ENCODE assay signal across 36 cellular contexts in genomic region chr10:63169624-63170023, GRCh38. TPM values are rescaled to one million over a fixed set of nuclear protein-coding genes. Genes with fewer than 3 reads are reported as not detected.
DNase-seq lines count a peak whose midpoint lies in the region; ATAC-seq, FAIRE-seq and TF ChIP-seq lines count a peak whose summit lies in the region.
"Had no signal": no experiment of that assay in that cellular context is flagged by ENCODE, and none has a peak within 500 bp of the region (broad histone marks: within the 10 kb centered on the region; RNA-seq: fewer than 3 reads in every experiment).

No MANE protein-coding gene starts in this region.

- no peak for DNase-seq in activated CD4-positive, alpha-beta memory T cell treated with anti-CD3 and anti-CD28 coated beads, Interleukin-2, amount 10 ng/mL, durations not matched to agents 7 days and 5 days
- DNase-seq in activated CD4-positive, alpha-beta memory T cell treated with anti-CD3 and anti-CD28 coated beads for 36 hours = no peak
- DNase-seq in H54 (ENCODE audit: insufficient read length, low spot score) (no peak), esophagus muscularis mucosa (ENCODE audit: extremely low spot score) (no peak), smooth muscle cell (lab: John Stamatoyannopoulos, UW; ENCODE audit: unreplicated experiment) (no peak), aorta (no peak)
- DNase-seq in central memory CD4-positive, alpha-beta T cell = no peak
- DNase-seq: activated CD4-positive, alpha-beta T cell treated with anti-CD3 and anti-CD28 coated beads, Interleukin-2, amount 10 ng/mL, durations not matched to agents 7 days and 5 days; activated CD8-positive, alpha-beta memory T cell treated with anti-CD3 and anti-CD28 coated beads, Interleukin-2, amount 10 ng/mL, durations not matched to agents 7 days and 5 days; activated naive CD4-positive, alpha-beta T cell; activated T-cell treated with anti-CD3 and anti-CD28 coated beads, Interleukin-2, amount 50 U/mL, for 48 hours; AML-193; CD8-positive, alpha-beta T cell; effector memory CD4-positive, alpha-beta T cell; EL; glutamatergic neuron; H7; left lung; mesendoderm; NCI-H1092; NCI-H1694 treated with DMSO at 0.1 percent for 48 hours; NCI-H446; occipital lobe; psoas muscle; SIG-M5; stimulated activated naive B cell treated with anti-CD40 and anti-IgM and Interleukin-4, amounts not matched to agents 10 μg/mL and 1 μg/mL and 100 μg/mL, for 72 hours; SW 1271; T-helper 9 cell; upper lobe of right lung had no signal

- H3K9me3 Mint-ChIP-seq in activated CD4-positive, alpha-beta memory T cell treated with anti-CD3 and anti-CD28 coated beads, Interleukin-2, amount 10 ng/mL, durations not matched to agents 7 days and 5 days = no peaks in the 10 kb centered on the region
- no peaks in the 10 kb centered on the region for H3K9me3 Mint-ChIP-seq in activated CD4-positive, alpha-beta memory T cell treated with anti-CD3 and anti-CD28 coated beads for 36 hours
- H3K9me3 Mint-ChIP-seq: CD8-positive, alpha-beta T cell; stimulated activated naive B cell treated with anti-CD40 and anti-IgM and Interleukin-4, amounts not matched to agents 10 μg/mL and 1 μg/mL and 100 μg/mL, for 72 hours had no signal

- H4K20me1 ChIP-seq in smooth muscle cell (ENCODE audit: low read depth) = no peaks in the 10 kb centered on the region

- peaks cover 11 to 44% (median 39%) of the 10 kb centered on the region in 4 donors for H3K4me1 ChIP-seq in esophagus muscularis mucosa
- no peaks in the 10 kb centered on the region for H3K4me1 ChIP-seq in smooth muscle cell (ENCODE audit: low read depth)
- H3K4me1 ChIP-seq in aorta (ENCODE audit: control insufficient read depth in 1 of 2, insufficient read depth in 2 of 2, low read length in 2 of 2) = no peaks in the 10 kb centered on the region
- H3K4me1 ChIP-seq: upper lobe of right lung had no signal

- TF ChIP-seq CTCF in esophagus muscularis mucosa (IDR thresholded peaks at IDR 0.05) (no peak), smooth muscle cell (IDR thresholded peaks at IDR 0.05; ENCODE audit: borderline replicate concordance, insufficient read depth, poor library complexity, severe bottlenecking) (no peak)

- H3K36me3 ChIP-seq in esophagus muscularis mucosa (peaks cover 0 to 44% (median 19%) of the 10 kb centered on the region in 4 donors), smooth muscle cell (ENCODE audit: low read depth) (no peaks in the 10 kb centered on the region), aorta (ENCODE audit: control insufficient read depth in 1 of 2, insufficient read depth in 2 of 2, low read length in 1 of 2) (peaks cover 0 to 3% of the 10 kb centered on the region in 2 donors)

- peaks cover 69% of the 10 kb centered on the region for H3K36me3 Mint-ChIP-seq in activated CD4-positive, alpha-beta memory T cell treated with anti-CD3 and anti-CD28 coated beads, Interleukin-2, amount 10 ng/mL, durations not matched to agents 7 days and 5 days (ENCODE audit: low read depth)
- peaks cover 43% of the 10 kb centered on the region for H3K36me3 Mint-ChIP-seq in activated CD4-positive, alpha-beta memory T cell treated with anti-CD3 and anti-CD28 coated beads for 36 hours

- H3K4me3 Mint-ChIP-seq in activated CD4-positive, alpha-beta memory T cell treated with anti-CD3 and anti-CD28 coated beads, Interleukin-2, amount 10 ng/mL, durations not matched to agents 7 days and 5 days = no peak overlapping the region
- H3K4me3 Mint-ChIP-seq in activated CD4-positive, alpha-beta memory T cell treated with anti-CD3 and anti-CD28 coated beads for 36 hours = no peak overlapping the region
- H3K4me3 Mint-ChIP-seq: activated CD4-positive, alpha-beta T cell treated with anti-CD3 and anti-CD28 coated beads, Interleukin-2, amount 10 ng/mL, durations not matched to agents 7 days and 5 days; activated CD8-positive, alpha-beta memory T cell treated with anti-CD3 and anti-CD28 coated beads, Interleukin-2, amount 10 ng/mL, durations not matched to agents 7 days and 5 days; CD8-positive, alpha-beta T cell; stimulated activated naive B cell treated with anti-CD40 and anti-IgM and Interleukin-4, amounts not matched to agents 10 μg/mL and 1 μg/mL and 100 μg/mL, for 72 hours had no signal

- TF ChIP-seq POLR2A in H54 (IDR thresholded peaks at IDR 0.05; ENCODE audit: low read depth, low read length) (no peak), esophagus muscularis mucosa (IDR thresholded peaks at IDR 0.05; ENCODE audit: low read depth) (no peak)

- H3K27me3 Mint-ChIP-seq in activated CD4-positive, alpha-beta memory T cell treated with anti-CD3 and anti-CD28 coated beads, Interleukin-2, amount 10 ng/mL, durations not matched to agents 7 days and 5 days = no peaks in the 10 kb centered on the region
- no peaks in the 10 kb centered on the region for H3K27me3 Mint-ChIP-seq in activated CD4-positive, alpha-beta memory T cell treated with anti-CD3 and anti-CD28 coated beads for 36 hours
- H3K27me3 Mint-ChIP-seq: activated CD4-positive, alpha-beta T cell treated with anti-CD3 and anti-CD28 coated beads, Interleukin-2, amount 10 ng/mL, durations not matched to agents 7 days and 5 days; activated CD8-positive, alpha-beta memory T cell treated with anti-CD3 and anti-CD28 coated beads, Interleukin-2, amount 10 ng/mL, durations not matched to agents 7 days and 5 days; stimulated activated naive B cell treated with anti-CD40 and anti-IgM and Interleukin-4, amounts not matched to agents 10 μg/mL and 1 μg/mL and 100 μg/mL, for 72 hours had no signal

- H3K27me3 ChIP-seq in esophagus muscularis mucosa (no peaks in the 10 kb centered on the region), smooth muscle cell (ENCODE audit: low read depth) (no peaks in the 10 kb centered on the region), aorta (ENCODE audit: control insufficient read depth in 1 of 2, insufficient read depth in 2 of 2, low read length in 1 of 2) (no peaks in the 10 kb centered on the region)
- H3K27me3 ChIP-seq: left lung, upper lobe of right lung had no signal

- peak; percentile 77 for FAIRE-seq in H54 (lab: Jason Lieb, UNC)
- FAIRE-seq: A204.1, GM18507, islet of Langerhans, K562 had no signal

- no peak overlapping the region for H3K4me2 ChIP-seq in smooth muscle cell

- peaks cover 9% of the 10 kb centered on the region for H3F3A ChIP-seq in smooth muscle cell (ENCODE audit: low read depth)

- POLR2A ChIA-PET in activated CD4-positive, alpha-beta memory T cell treated with anti-CD3 and anti-CD28 coated beads, Interleukin-2, amount 10 ng/mL, durations not matched to agents 7 days and 5 days (lab: Charles Lee) = no interaction called here
- POLR2A ChIA-PET in activated CD4-positive, alpha-beta memory T cell treated with anti-CD3 and anti-CD28 coated beads for 36 hours (lab: Charles Lee) = no interaction called here

- intact Hi-C loops in activated CD4-positive, alpha-beta memory T cell treated with anti-CD3 and anti-CD28 coated beads for 36 hours (cut with micrococcal nuclease) = loop anchor here (5.0 kb wide), 3 partner anchors 317 to 403 kb away; partner anchors contain the start of gene REEP3
- intact Hi-C loops in esophagus muscularis mucosa (cut with DNase I) (loop anchor here (2.0 to 5.0 kb wide), 3 partner anchors 298 to 553 kb away; partner anchors contain the start of gene JMJD1C), aorta (cut with DNase I) (loop anchor here (5.0 to 10.0 kb wide), 4 partner anchors 458 to 648 kb away; no protein-coding TSS in a partner anchor)

- H3K27ac ChIP-seq in esophagus muscularis mucosa (replicated peaks in 1 of 4) (peak overlapping the region in 3 of 4 donors; percentile 15 to 26 (median 21)), smooth muscle cell (ENCODE audit: low read depth) (peak overlapping the region; percentile 30), aorta (ENCODE audit: low read depth in 1 of 2, low read length in 2 of 2) (no peak overlapping the region)
- H3K27ac ChIP-seq: coronary artery, psoas muscle, upper lobe of right lung had no signal

- peak overlapping the region; percentile 28 for H3K27ac Mint-ChIP-seq in activated CD4-positive, alpha-beta memory T cell treated with anti-CD3 and anti-CD28 coated beads, Interleukin-2, amount 10 ng/mL, durations not matched to agents 7 days and 5 days
- no peak overlapping the region for H3K27ac Mint-ChIP-seq in activated CD4-positive, alpha-beta memory T cell treated with anti-CD3 and anti-CD28 coated beads for 36 hours
- H3K27ac Mint-ChIP-seq: activated CD4-positive, alpha-beta T cell treated with anti-CD3 and anti-CD28 coated beads, Interleukin-2, amount 10 ng/mL, durations not matched to agents 7 days and 5 days; CD8-positive, alpha-beta T cell had no signal

- no peaks in the 10 kb centered on the region for H3K9me3 ChIP-seq in esophagus muscularis mucosa
- H3K9me3 ChIP-seq in smooth muscle cell (replicated peaks; ENCODE audit: low read depth) = no peaks in the 10 kb centered on the region
- no peaks in the 10 kb centered on the region for H3K9me3 ChIP-seq in aorta (ENCODE audit: control insufficient read depth, low read length)
- H3K9me3 ChIP-seq: left lung, psoas muscle, upper lobe of right lung had no signal

- 51% methylated on average over 2 of the region's 2 CpGs for WGBS in esophagus muscularis mucosa
- WGBS in smooth muscle cell (ENCODE audit: low lambda C conversion rate) = 51% methylated on average over 2 of the region's 2 CpGs
- 84 to 93% methylated on average over 2 of the region's 2 CpGs for WGBS in aorta, 2 donors

- H3K4me1 Mint-ChIP-seq in activated CD4-positive, alpha-beta memory T cell treated with anti-CD3 and anti-CD28 coated beads, Interleukin-2, amount 10 ng/mL, durations not matched to agents 7 days and 5 days = peaks cover 64% of the 10 kb centered on the region
- H3K4me1 Mint-ChIP-seq in activated CD4-positive, alpha-beta memory T cell treated with anti-CD3 and anti-CD28 coated beads for 36 hours (ENCODE audit: low read depth) = peaks cover 44% of the 10 kb centered on the region

- H3K4me3 ChIP-seq in esophagus muscularis mucosa = no peak overlapping the region
- no peak overlapping the region for H3K4me3 ChIP-seq in smooth muscle cell
- no peak overlapping the region for H3K4me3 ChIP-seq in aorta (ENCODE audit: low read length in 2 of 2)
- H3K4me3 ChIP-seq: coronary artery, K562, left lung, psoas muscle, upper lobe of right lung had no signal

- ATAC-seq in aorta (ENCODE audit: low FRiP score) = no peak
- ATAC-seq in GM18909 (IDR thresholded peaks at IDR 0.05; ENCODE audit: poor library complexity, unreplicated experiment) = no peak
- ATAC-seq: activated CD8-positive, alpha-beta memory T cell treated with anti-CD3 and anti-CD28 coated beads, Interleukin-2, amount 10 ng/mL, durations not matched to agents 7 days and 5 days; CD8-positive, alpha-beta T cell; K562; left lung; psoas muscle; sciatic nerve; stimulated activated naive B cell treated with anti-CD40 and anti-IgM and Interleukin-4, amounts not matched to agents 10 μg/mL and 1 μg/mL and 100 μg/mL, for 72 hours; upper lobe of right lung had no signal

- peaks cover 5% of the 10 kb centered on the region for H3K79me2 ChIP-seq in smooth muscle cell (ENCODE audit: low read depth)

- H2AFZ ChIP-seq in smooth muscle cell (ENCODE audit: low read depth) = no peak overlapping the region

- no peak for TF ChIP-seq EP300 in esophagus muscularis mucosa (IDR thresholded peaks at IDR 0.05)

- CTCF ChIA-PET in activated CD4-positive, alpha-beta memory T cell treated with anti-CD3 and anti-CD28 coated beads, Interleukin-2, amount 10 ng/mL, durations not matched to agents 7 days and 5 days (lab: Charles Lee) = interaction anchor here (1.1 to 8.1 kb wide), 2 partner anchors 86 to 549 kb away, joined by 3 to 189 read pairs; no protein-coding TSS in a partner anchor
- CTCF ChIA-PET in activated CD4-positive, alpha-beta memory T cell treated with anti-CD3 and anti-CD28 coated beads for 36 hours (lab: Charles Lee) = interaction anchor here (1.0 to 9.6 kb wide), 4 partner anchors 11 to 550 kb away, joined by 3 to 319 read pairs (median 71); no protein-coding TSS in a partner anchor

- H3K9ac ChIP-seq in smooth muscle cell (ENCODE audit: low read depth) = no peak overlapping the region

RNA-seq across cellular contexts. Expression of gene NRBF2, which starts 36.5 kb away (rescaled TPM):
- total RNA-seq in activated CD4-positive, alpha-beta memory T cell treated with anti-CD3 and anti-CD28 coated beads, Interleukin-2, amount 10 ng/mL, durations not matched to agents 7 days and 5 days = 10 to 100 TPM; 25.1 to 26.8 TPM
- 10 to 100 TPM; 21.3 to 21.7 TPM for total RNA-seq in activated CD4-positive, alpha-beta memory T cell treated with anti-CD3 and anti-CD28 coated beads for 36 hours
- total RNA-seq in esophagus muscularis mucosa (10 to 100 TPM in 3 of 4 donors, 1 to 10 TPM in 1; 9.6 to 16.7 (median 11.7) TPM), smooth muscle cell (65.5 and 69.2 TPM in 2 replicates), aorta (10 to 100 TPM; 16.2 to 17.5 TPM)
- polyA plus RNA-seq in smooth muscle cell (48.0 and 61.9 TPM in 2 replicates), aorta (10 to 100 TPM in 1 of 2 donors, 1 to 10 TPM in 1; 8.5 to 19.0 TPM)

Comparison
In these comparisons a context has a peak if more than half of its experiments do, and no peak if none do; other contexts are left out.
1. H3K27ac ChIP-seq: peak in esophagus muscularis mucosa (3 of 4) and smooth muscle cell (single experiment); none in aorta (0 of 2).